1 cellular context compared by ENCODE assay signal in genomic region chr6:86477510-86478166, GRCh38.
TF ChIP-seq lines count a peak whose summit lies in the region.

No MANE protein-coding gene starts in this region.

TF ChIP-seq in H1, 55 proteins besides CTCF, POLR2A, EP300 and RAD21 (continued from another document):
- TF ChIP-seq BACH1 (IDR thresholded peaks at IDR 0.05; ENCODE audit: low read length) (peak; percentile 52; the same call in 1 of the 2 replicates), TCF12 (IDR thresholded peaks at IDR 0.05; ENCODE audit: low read depth, low read length) (0 out of 2 replicates have a peak, but pooled peaks have one; percentile 59), RFX5 (IDR thresholded peaks at IDR 0.05; ENCODE audit: borderline replicate concordance, low read depth, low read length) (no peak), MAFK (IDR thresholded peaks at IDR 0.05; ENCODE audit: low read depth, low read length) (peak; percentile 86), CHD1 (IDR thresholded peaks at IDR 0.05; ENCODE audit: low read depth, low read length) (no peak)
- TF ChIP-seq, protein P1, sequence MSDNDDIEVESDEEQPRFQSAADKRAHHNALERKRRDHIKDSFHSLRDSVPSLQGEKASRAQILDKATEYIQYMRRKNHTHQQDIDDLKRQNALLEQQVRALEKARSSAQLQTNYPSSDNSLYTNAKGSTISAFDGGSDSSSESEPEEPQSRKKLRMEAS (IDR thresholded peaks at IDR 0.05): peak; percentile 77
